ENCODE assay signal across 1 cellular context in the genomic region with DNA sequence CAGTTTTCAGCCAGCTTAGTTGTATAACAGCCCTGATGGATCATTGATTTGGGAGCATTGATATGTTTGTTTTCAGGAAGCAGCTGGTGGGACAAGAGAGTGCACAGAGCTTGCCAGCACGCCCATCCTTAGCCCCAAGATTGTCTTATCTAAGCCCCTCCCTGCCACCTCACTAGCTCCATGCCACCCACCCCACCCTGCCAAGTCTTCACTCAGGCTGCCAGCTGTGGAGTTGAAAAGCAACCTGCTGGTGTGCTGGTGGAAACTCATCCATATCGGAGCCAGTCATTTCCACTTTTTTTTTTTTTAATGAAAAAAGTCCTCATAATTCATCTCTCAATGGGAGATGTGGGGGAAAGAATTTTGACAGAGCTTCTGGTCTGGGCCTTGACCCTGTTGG.
TF ChIP-seq lines count a peak whose summit lies in the region.

No MANE protein-coding gene starts in this region.

TF ChIP-seq in H1, 55 proteins besides CTCF, POLR2A, EP300 and RAD21:
- no peak for TF ChIP-seq TEAD4 (IDR thresholded peaks at IDR 0.05; ENCODE audit: low read depth, low read length)
- no peak for TF ChIP-seq SIN3A (conservative IDR thresholded peaks at IDR 0.05 in 1 of 2, IDR thresholded peaks at IDR 0.05 in 1 of 2; ENCODE audit: low read depth in 1 of 2, low read length in 2 of 2)
- TF ChIP-seq JUND (IDR thresholded peaks at IDR 0.05; ENCODE audit: low read length): no peak
- TF ChIP-seq SAP30 (IDR thresholded peaks at IDR 0.05; ENCODE audit: insufficient read depth, insufficient replicate concordance, low read length): no peak
- TF ChIP-seq HDAC6 (IDR thresholded peaks at IDR 0.05; ENCODE audit: low read depth, low read length): no peak
- TF ChIP-seq SRF (IDR thresholded peaks at IDR 0.05; ENCODE audit: low read depth, low read length): no peak
- no peak for TF ChIP-seq BACH1 (IDR thresholded peaks at IDR 0.05; ENCODE audit: low read length)
- TF ChIP-seq HDAC2 (IDR thresholded peaks at IDR 0.05; ENCODE audit: borderline replicate concordance in 1 of 2, low read depth in 2 of 2, low read length in 2 of 2): no peak
- TF ChIP-seq SIX5 (IDR thresholded peaks at IDR 0.05; ENCODE audit: low read depth, low read length): no peak
- TF ChIP-seq RNF2 (IDR thresholded peaks at IDR 0.05; ENCODE audit: borderline replicate concordance, low read depth, low read length, missing control alignments, poor library complexity, severe bottlenecking): no peak
TF ChIP-seq in H1: peak in this region for 0.
